ENCODE assay signal across 8 cellular contexts in the genomic region with DNA sequence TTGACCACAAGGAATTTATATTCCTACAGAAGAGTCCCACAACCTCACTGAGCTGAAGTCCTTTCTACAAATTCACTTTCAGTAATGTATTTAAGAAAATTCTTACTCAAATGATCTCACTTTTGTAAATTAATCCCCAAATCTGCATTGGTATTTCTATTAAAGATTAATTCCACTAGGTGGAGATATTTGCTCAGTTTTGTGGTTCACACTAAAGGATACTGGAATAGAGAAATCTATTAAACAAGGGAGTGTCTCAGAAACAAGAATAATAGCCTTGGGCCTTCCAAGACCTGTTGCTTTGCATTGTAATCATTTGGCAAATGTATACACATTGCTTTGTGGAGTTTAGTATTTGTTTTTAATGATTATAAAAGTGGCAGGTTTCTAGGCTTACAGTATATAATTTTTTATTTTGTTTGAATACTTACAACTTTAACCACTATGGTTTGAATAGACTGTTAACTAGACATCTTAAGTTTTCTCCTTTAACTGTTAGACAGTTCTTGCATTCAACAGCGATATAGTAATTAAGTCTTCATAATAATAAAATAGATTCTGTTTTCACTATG. TPM values are rescaled to one million over a fixed set of nuclear protein-coding genes. Genes with fewer than 3 reads are reported as not detected.
DNase-seq lines count a peak whose midpoint lies in the region; ATAC-seq, FAIRE-seq and TF ChIP-seq lines count a peak whose summit lies in the region.

No MANE protein-coding gene starts in this region.

- no peak overlapping the region for H3K9ac ChIP-seq in kidney (ENCODE audit: low read length in 2 of 2)

- H3K27me3 ChIP-seq in CD4-positive, CD25-positive, alpha-beta regulatory T cell (ENCODE audit: control insufficient read depth, insufficient read depth, low read length): peaks cover 14% of the 10 kb centered on the region

- H3K36me3 Mint-ChIP-seq in CD4-positive, CD25-positive, alpha-beta regulatory T cell: no peaks in the 10 kb centered on the region

- H3K27me3 Mint-ChIP-seq in CD4-positive, CD25-positive, alpha-beta regulatory T cell: peaks cover 40% of the 10 kb centered on the region

- peaks cover 4 to 9% (median 6%) of the 10 kb centered on the region in 4 donors for H3K4me1 Mint-ChIP-seq in CD4-positive, CD25-positive, alpha-beta regulatory T cell

- H3K9me3 Mint-ChIP-seq in CD4-positive, CD25-positive, alpha-beta regulatory T cell: no peaks in the 10 kb centered on the region

- H3K4me1 ChIP-seq in CD4-positive, CD25-positive, alpha-beta regulatory T cell (ENCODE audit: control insufficient read depth, insufficient read depth, low read length, poor library complexity, severe bottlenecking): peaks cover 3% of the 10 kb centered on the region
- no peaks in the 10 kb centered on the region for H3K4me1 ChIP-seq in kidney (ENCODE audit: control insufficient read depth in 1 of 2, insufficient read depth in 1 of 2, low read depth in 1 of 2, low read length in 2 of 2)

- no peak overlapping the region for H3K4me3 Mint-ChIP-seq in CD4-positive, CD25-positive, alpha-beta regulatory T cell

- FAIRE-seq in kidney (lab: Jason Lieb, UNC): peak; percentile 25
- FAIRE-seq in frontal cortex (lab: Jason Lieb, UNC): no peak

- H3K27ac ChIP-seq in CD4-positive, CD25-positive, alpha-beta regulatory T cell (ENCODE audit: insufficient read depth, low read length, poor library complexity, severe bottlenecking): no peak overlapping the region
- H3K27ac ChIP-seq in VCaP (no peak overlapping the region), kidney (ENCODE audit: low read depth in 2 of 2, low read length in 2 of 2) (no peak overlapping the region)

- no peaks in the 10 kb centered on the region for H3K9me3 ChIP-seq in CD4-positive, CD25-positive, alpha-beta regulatory T cell (ENCODE audit: control insufficient read depth in 2 of 2, low read length in 2 of 2)
- H3K9me3 ChIP-seq in kidney (ENCODE audit: control insufficient read depth in 1 of 2, low read length in 2 of 2): no peaks in the 10 kb centered on the region

- H3K27ac Mint-ChIP-seq in CD4-positive, CD25-positive, alpha-beta regulatory T cell: no peak overlapping the region

- peak; percentile 70 for TF ChIP-seq CTCF in VCaP (conservative IDR thresholded peaks at IDR 0.05)
- TF ChIP-seq CTCF in kidney (IDR thresholded peaks at IDR 0.05; ENCODE audit: borderline replicate concordance, extremely low read depth, insufficient read depth): peak; percentile 22

- intact Hi-C loops in kidney (cut with DNase I): loop anchor here (5.0 kb wide), 1 partner anchor 626 kb away; no protein-coding TSS in a partner anchor

- no peak for ATAC-seq in CD4-positive, CD25-positive, alpha-beta regulatory T cell (ENCODE audit: low read depth in 2 of 2)
- ATAC-seq in GM21381 (IDR thresholded peaks at IDR 0.05; ENCODE audit: unreplicated experiment): no peak

- peak in 2 of 3 donors; percentile 43 to 53 for DNase-seq in CD4-positive, CD25-positive, alpha-beta regulatory T cell
- peak; percentile 7 for DNase-seq in HT1080 (ENCODE audit: low read depth)
- no peak for DNase-seq in kidney
- DNase-seq in nucleus accumbens (lab: John Stamatoyannopoulos, UW): no peak
- no peak for DNase-seq in frontal cortex (ENCODE audit: low spot score in 2 of 2)
- no peak for DNase-seq in activated gamma-delta T cell (lab: John Stamatoyannopoulos, UW)

- H3K36me3 ChIP-seq in CD4-positive, CD25-positive, alpha-beta regulatory T cell (ENCODE audit: control insufficient read depth, insufficient read depth, low read length): no peaks in the 10 kb centered on the region
- no peaks in the 10 kb centered on the region for H3K36me3 ChIP-seq in kidney (ENCODE audit: control insufficient read depth in 1 of 2, insufficient read depth in 2 of 2, low read length in 2 of 2)

- H3K4me3 ChIP-seq in CD4-positive, CD25-positive, alpha-beta regulatory T cell (ENCODE audit: low read depth, low read length): no peak overlapping the region
- H3K4me3 ChIP-seq in kidney (ENCODE audit: low read length in 2 of 2): no peak overlapping the region

RNA-seq across cellular contexts. Expression of gene CFAP299, which starts 25.9 kb away (rescaled TPM):
- total RNA-seq in CD4-positive, CD25-positive, alpha-beta regulatory T cell: not detected
- polyA plus RNA-seq in CD4-positive, CD25-positive, alpha-beta regulatory T cell: not detected
- 0.68 TPM in 1 of 2 replicates, not detected in the other for total RNA-seq in HT1080 (2014; rRNA removed; shearing (Covaris generic))
- polyA plus RNA-seq in HT1080 (2015; cell fraction: cytosol; rRNA removed): 1.1 TPM in 1 of 2 replicates, not detected in the other
- 0.05 and 0.22 TPM in 2 replicates for polyA plus RNA-seq in HT1080 (2015; cell fraction: nucleus; rRNA removed)
- total RNA-seq in kidney (1.1 TPM), frontal cortex (1.2 TPM)
- not detected for polyA plus RNA-seq in kidney (ENCODE audit: insufficient read depth, low read depth, low replicate concordance)

Comparison
In these comparisons a context has a peak if more than half of its experiments do, and no peak if none do; other contexts are left out.
1. DNase-seq: peak in CD4-positive, CD25-positive, alpha-beta regulatory T cell (2 of 3) and HT1080 (single experiment); none in kidney (single experiment), nucleus accumbens (0 of 56), frontal cortex (0 of 2) and activated gamma-delta T cell (single experiment).